14 cellular contexts compared by ENCODE assay signal in genomic region chr21:46552274-46552673, GRCh38. TPM values are rescaled to one million over a fixed set of nuclear protein-coding genes. Genes with fewer than 3 reads are reported as not detected.
A peak's percentile ranks its signal among the peaks of the same experiment; 100 is the strongest.
DNase-seq lines count a peak whose midpoint lies in the region; ATAC-seq and FAIRE-seq lines count a peak whose summit lies in the region.
"Had no signal": no experiment of that assay in that cellular context is flagged by ENCODE, and none has a peak within 500 bp of the region (broad histone marks: within the 10 kb centered on the region; RNA-seq: fewer than 3 reads in every experiment).

No MANE protein-coding gene starts in this region.

- no peaks in the 10 kb centered on the region for H3K27me3 ChIP-seq in small intestine (ENCODE audit: control insufficient read depth in 2 of 2, insufficient read depth in 2 of 2, low read length in 2 of 2)
- H3K27me3 ChIP-seq: ascending aorta, tibial artery had no signal

- no peaks in the 10 kb centered on the region for H3K9me3 ChIP-seq in small intestine (ENCODE audit: control insufficient read depth, low read depth)
- H3K9me3 ChIP-seq: ascending aorta, tibial artery had no signal

- no peak for FAIRE-seq in small intestine (lab: Jason Lieb, UNC)
- no peak for FAIRE-seq in RCC 7860 (lab: Jason Lieb, UNC)

- H3K4me1 ChIP-seq in small intestine (ENCODE audit: control insufficient read depth in 2 of 2, insufficient read depth in 1 of 2, low read depth in 1 of 2, low read length in 1 of 2) = no peaks in the 10 kb centered on the region
- H3K4me1 ChIP-seq: ascending aorta, tibial artery had no signal

- H3K27ac ChIP-seq in small intestine (ENCODE audit: low read depth in 1 of 2, low read length in 1 of 2) = no peak overlapping the region
- H3K27ac ChIP-seq: ascending aorta, KMS-11, tibial artery had no signal

- H3K9me3 Mint-ChIP-seq in activated CD4-positive, alpha-beta T cell treated with anti-CD3 and anti-CD28 coated beads, Interleukin-2, amount 10 ng/mL, durations not matched to agents 24 days and 14 days = no peaks in the 10 kb centered on the region

- no peaks in the 10 kb centered on the region for H3K27me3 Mint-ChIP-seq in activated CD4-positive, alpha-beta T cell treated with anti-CD3 and anti-CD28 coated beads, Interleukin-2, amount 10 ng/mL, durations not matched to agents 24 days and 14 days

- peaks cover 2% of the 10 kb centered on the region in 2 donors for H3K36me3 ChIP-seq in small intestine (ENCODE audit: control insufficient read depth in 2 of 2, insufficient read depth in 2 of 2, low read length in 2 of 2)

- H3K36me3 Mint-ChIP-seq in activated CD4-positive, alpha-beta T cell treated with anti-CD3 and anti-CD28 coated beads, Interleukin-2, amount 10 ng/mL, durations not matched to agents 24 days and 14 days (ENCODE audit: low read depth) = peaks cover 38% of the 10 kb centered on the region

- WGBS in small intestine, 3 donors = 74 to 93% (median 77%) methylated on average over 5 of the region's 5 CpGs

- no peak overlapping the region for H3K27ac Mint-ChIP-seq in activated CD4-positive, alpha-beta T cell treated with anti-CD3 and anti-CD28 coated beads, Interleukin-2, amount 10 ng/mL, durations not matched to agents 24 days and 14 days

- H3K4me1 Mint-ChIP-seq in activated CD4-positive, alpha-beta T cell treated with anti-CD3 and anti-CD28 coated beads, Interleukin-2, amount 10 ng/mL, durations not matched to agents 24 days and 14 days = peaks cover 28% of the 10 kb centered on the region

- DNase-seq in activated CD4-positive, alpha-beta T cell treated with anti-CD3 and anti-CD28 coated beads, Interleukin-2, amount 10 ng/mL, durations not matched to agents 24 days and 14 days = no peak
- DNase-seq in activated CD4-positive, alpha-beta T cell treated with anti-CD3 and anti-CD28 coated beads for 48 hours = no peak
- DNase-seq in SKM-1 (lab: John Stamatoyannopoulos, UW; ENCODE audit: unreplicated experiment) (peak; percentile 77), glomerular endothelial cell (ENCODE audit: extremely low read depth, low read depth, low spot score) (peak; percentile 2), small intestine (peak; percentile 26), COR-L47 (lab: John Stamatoyannopoulos, UW) (no peak), RCC 7860 (ENCODE audit: low spot score) (no peak)
- DNase-seq: NCI-H345, tibial artery had no signal

- intact Hi-C loops in activated CD4-positive, alpha-beta T cell treated with anti-CD3 and anti-CD28 coated beads, Interleukin-2, amount 10 ng/mL, durations not matched to agents 24 days and 14 days (cut with micrococcal nuclease) = no loop called here

- peak overlapping the region; percentile 39 for H3K4me3 Mint-ChIP-seq in activated CD4-positive, alpha-beta T cell treated with anti-CD3 and anti-CD28 coated beads, Interleukin-2, amount 10 ng/mL, durations not matched to agents 24 days and 14 days

- no peak overlapping the region for H3K4me3 ChIP-seq in small intestine (ENCODE audit: low read depth in 1 of 2, low read length in 2 of 2)
- H3K4me3 ChIP-seq: ascending aorta, tibial artery had no signal

- no peak for ATAC-seq in GM19324 (IDR thresholded peaks at IDR 0.05; ENCODE audit: low FRiP score, unreplicated experiment)
- ATAC-seq: Right ventricle myocardium inferior had no signal

RNA-seq across cellular contexts. Expression of gene S100B, which starts 52.6 kb away (rescaled TPM):
- total RNA-seq in activated CD4-positive, alpha-beta T cell treated with anti-CD3 and anti-CD28 coated beads, Interleukin-2, amount 10 ng/mL, durations not matched to agents 24 days and 14 days = not detected in 2 replicates
- not detected in 2 replicates for total RNA-seq in glomerular endothelial cell
- 10 to 100 TPM in 1 of 3 donors, 1 to 10 TPM in 1, not detected in 1; 4.3 to 14.2 TPM for polyA plus RNA-seq in small intestine
- total RNA-seq: A172 had no signal

Comparison
In these comparisons a context has a peak if more than half of its experiments do, and no peak if none do; other contexts are left out.
1. DNase-seq: peak in SKM-1 (single experiment), glomerular endothelial cell (single experiment) and small intestine (single experiment); none in activated CD4-positive, alpha-beta T cell treated with anti-CD3 and anti-CD28 coated beads, Interleukin-2, amount 10 ng/mL, durations not matched to agents 24 days and 14 days (single experiment), activated CD4-positive, alpha-beta T cell treated with anti-CD3 and anti-CD28 coated beads for 48 hours (single experiment), COR-L47 (single experiment) and RCC 7860 (single experiment).